In the genomic region with DNA sequence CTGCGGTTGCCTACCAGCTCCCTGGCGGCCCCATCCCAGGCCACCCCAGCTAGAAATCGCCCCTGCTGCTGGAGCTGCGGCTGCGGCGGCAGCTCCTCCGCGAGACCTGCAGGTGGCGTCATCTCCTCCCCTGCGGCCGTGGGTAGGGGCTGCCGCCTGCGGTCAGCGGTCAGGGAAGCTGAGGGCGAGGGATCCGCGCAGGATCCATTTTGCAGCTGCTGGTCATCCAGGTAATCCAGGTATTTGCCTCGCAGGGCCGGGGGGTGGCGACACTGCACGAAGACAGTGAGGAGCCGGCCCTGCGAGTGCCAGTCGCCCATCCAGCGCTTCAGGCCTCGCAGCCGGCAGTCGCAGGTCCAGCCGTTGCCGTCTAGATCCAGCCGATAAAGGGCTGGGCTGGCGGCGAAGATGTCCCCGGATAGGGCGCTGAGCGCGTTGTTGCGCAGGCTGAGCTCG, we compare ENCODE assay signal across 8 cellular contexts. TPM values are rescaled to one million over a fixed set of nuclear protein-coding genes. Genes with fewer than 3 reads are reported as not detected.
DNase-seq lines count a peak whose midpoint lies in the region; ATAC-seq and TF ChIP-seq lines count a peak whose summit lies in the region.

No MANE protein-coding gene starts in this region.

- no peaks in the 10 kb centered on the region for H3K9me3 Mint-ChIP-seq in neural progenitor cell

- H3K27me3 ChIP-seq in MG63 (peaks cover 16% of the 10 kb centered on the region), neural progenitor cell (peaks cover 47% of the 10 kb centered on the region)

- H3K9me3 ChIP-seq in MG63 (no peaks in the 10 kb centered on the region), neural progenitor cell (ENCODE audit: low read depth) (no peaks in the 10 kb centered on the region)

- H3K79me2 ChIP-seq in neural progenitor cell (ENCODE audit: low read depth) = no peaks in the 10 kb centered on the region

- ATAC-seq in GM18519 (IDR thresholded peaks at IDR 0.05; ENCODE audit: low FRiP score, unreplicated experiment) (no peak), GM21619 (IDR thresholded peaks at IDR 0.05; ENCODE audit: unreplicated experiment) (no peak), GM18511 (IDR thresholded peaks at IDR 0.05; ENCODE audit: unreplicated experiment) (no peak)

- H4K20me1 ChIP-seq in neural progenitor cell (ENCODE audit: low read depth) = peaks cover 5% of the 10 kb centered on the region

- H3K4me2 ChIP-seq in neural progenitor cell = peak overlapping the region; percentile 93

- H3K4me3 ChIP-seq in MG63 = peak overlapping the region; percentile 40
- H3K4me3 ChIP-seq in neural progenitor cell = peak overlapping the region; percentile 64

- no peak overlapping the region for H3K9ac ChIP-seq in neural progenitor cell

- H3K4me1 ChIP-seq in neural progenitor cell = peaks cover 8% of the 10 kb centered on the region

- no peak overlapping the region for H3K27ac ChIP-seq in neural progenitor cell

- H3K4me1 Mint-ChIP-seq in neural progenitor cell = peaks cover 53% of the 10 kb centered on the region

- peaks cover 19% of the 10 kb centered on the region for H3K36me3 Mint-ChIP-seq in neural progenitor cell

- no peak overlapping the region for H3K27ac Mint-ChIP-seq in neural progenitor cell

- H3K36me3 ChIP-seq in MG63 = no peaks in the 10 kb centered on the region
- no peaks in the 10 kb centered on the region for H3K36me3 ChIP-seq in neural progenitor cell

- H3K4me3 Mint-ChIP-seq in neural progenitor cell = peak overlapping the region; percentile 87

- H3F3A ChIP-seq in neural progenitor cell (ENCODE audit: low read depth) = peaks cover 30% of the 10 kb centered on the region

- DNase-seq in DMS 273 treated with DMSO at 0.1 percent for 48 hours (lab: John Stamatoyannopoulos, UW) = peak; percentile 74
- DNase-seq in MG63 = peak; percentile 54
- peak; percentile 15 for DNase-seq in activated CD8-positive, alpha-beta memory T cell treated with anti-CD3 and anti-CD28 coated beads, Interleukin-2, amount 50 U/mL, for 4 hours
- DNase-seq in head of caudate nucleus = peak in 41 of 42 donors; percentile 23 to 78 (median 60)
- DNase-seq in neural progenitor cell (ENCODE audit: low spot score) = peak; percentile 88

- H3K27me3 Mint-ChIP-seq in neural progenitor cell (ENCODE audit: insufficient read depth, low read depth) = peaks cover 8% of the 10 kb centered on the region

- intact Hi-C loops in head of caudate nucleus (cut with DNase I) = no loop called here

- H2AFZ ChIP-seq in neural progenitor cell (replicated peaks) = peak overlapping the region; percentile 98

- TF ChIP-seq CTCF in neural progenitor cell (IDR thresholded peaks at IDR 0.05) = peak; percentile 61

RNA-seq across cellular contexts. Expression of a gene that starts 1.5 kb away (rescaled TPM):
- 0.03 TPM in 1 of 2 replicates, not detected in the other for total RNA-seq in MG63 (2014; rRNA removed; shearing (Covaris generic); ENCODE audit: low replicate concordance)
- 8.5 and 14.3 TPM in 2 replicates for total RNA-seq in neural progenitor cell (ENCODE audit: low replicate concordance)

Comparison
In these comparisons a context has a peak if more than half of its experiments do, and no peak if none do; other contexts are left out.
1. DNase-seq: peak in every context shown above with its lines; median percentile 88 in neural progenitor cell; 74 in DMS 273 treated with DMSO at 0.1 percent for 48 hours; 60 in head of caudate nucleus; 54 in MG63; 15 in activated CD8-positive, alpha-beta memory T cell treated with anti-CD3 and anti-CD28 coated beads, Interleukin-2, amount 50 U/mL, for 4 hours.